In the genomic region with DNA sequence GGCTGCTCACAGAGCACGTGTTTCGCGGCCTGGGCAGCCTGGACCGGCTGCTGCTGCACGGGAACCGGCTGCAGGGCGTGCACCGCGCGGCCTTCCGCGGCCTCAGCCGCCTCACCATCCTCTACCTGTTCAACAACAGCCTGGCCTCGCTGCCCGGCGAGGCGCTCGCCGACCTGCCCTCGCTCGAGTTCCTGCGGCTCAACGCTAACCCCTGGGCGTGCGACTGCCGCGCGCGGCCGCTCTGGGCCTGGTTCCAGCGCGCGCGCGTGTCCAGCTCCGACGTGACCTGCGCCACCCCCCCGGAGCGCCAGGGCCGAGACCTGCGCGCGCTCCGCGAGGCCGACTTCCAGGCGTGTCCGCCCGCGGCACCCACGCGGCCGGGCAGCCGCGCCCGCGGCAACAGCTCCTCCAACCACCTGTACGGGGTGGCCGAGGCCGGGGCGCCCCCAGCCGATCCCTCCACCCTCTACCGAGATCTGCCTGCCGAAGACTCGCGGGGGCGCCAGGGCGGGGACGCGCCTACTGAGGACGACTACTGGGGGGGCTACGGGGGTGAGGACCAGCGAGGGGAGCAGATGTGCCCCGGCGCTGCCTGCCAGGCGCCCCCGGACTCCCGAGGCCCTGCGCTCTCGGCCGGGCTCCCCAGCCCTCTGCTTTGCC, we compare ENCODE assay signal across 6 cellular contexts. TPM values are rescaled to one million over a fixed set of nuclear protein-coding genes. Genes with fewer than 3 reads are reported as not detected.
DNase-seq lines count a peak whose midpoint lies in the region; ATAC-seq and TF ChIP-seq lines count a peak whose summit lies in the region.

No MANE protein-coding gene starts in this region.

- peaks cover 41% of the 10 kb centered on the region for H3K4me1 ChIP-seq in mononuclear cell (ENCODE audit: insufficient read depth, low read length)

- peak; percentile 23 for ATAC-seq in HG03066 (IDR thresholded peaks at IDR 0.05; ENCODE audit: low read depth, unreplicated experiment)
- ATAC-seq in activated naive CD8-positive, alpha-beta T cell treated with anti-CD3 and anti-CD28 coated beads, Interleukin-2, amount 10 ng/mL, durations not matched to agents 7 days and 5 days (ENCODE audit: low read depth), result peak; percentile 6
- no peak for ATAC-seq in GM18858 (IDR thresholded peaks at IDR 0.05; ENCODE audit: unreplicated experiment)

- H3K36me3 Mint-ChIP-seq in activated naive CD8-positive, alpha-beta T cell treated with anti-CD3 and anti-CD28 coated beads, Interleukin-2, amount 10 ng/mL, durations not matched to agents 7 days and 5 days, result no peaks in the 10 kb centered on the region

- no peaks in the 10 kb centered on the region for H3K27me3 ChIP-seq in mononuclear cell (ENCODE audit: insufficient read depth, low read length)

- H3K4me3 Mint-ChIP-seq in activated naive CD8-positive, alpha-beta T cell treated with anti-CD3 and anti-CD28 coated beads, Interleukin-2, amount 10 ng/mL, durations not matched to agents 7 days and 5 days, result peak overlapping the region; percentile 72

- H3K9me3 Mint-ChIP-seq in activated naive CD8-positive, alpha-beta T cell treated with anti-CD3 and anti-CD28 coated beads, Interleukin-2, amount 10 ng/mL, durations not matched to agents 7 days and 5 days, result no peaks in the 10 kb centered on the region

- POLR2A ChIA-PET in activated naive CD8-positive, alpha-beta T cell treated with anti-CD3 and anti-CD28 coated beads, Interleukin-2, amount 10 ng/mL, durations not matched to agents 7 days and 5 days (lab: Charles Lee), result interaction anchor here (0.6 kb wide), 1 partner anchor 38 kb away, joined by 3 read pairs; no protein-coding TSS in a partner anchor

- H3K27ac Mint-ChIP-seq in activated naive CD8-positive, alpha-beta T cell treated with anti-CD3 and anti-CD28 coated beads, Interleukin-2, amount 10 ng/mL, durations not matched to agents 7 days and 5 days, result peak overlapping the region; percentile 76

- peak overlapping the region; percentile 44 for H3K4me3 ChIP-seq in GM12864 (ENCODE audit: low read depth, low read length)
- H3K4me3 ChIP-seq in mononuclear cell (ENCODE audit: low read length), result peak overlapping the region; percentile 32

- DNase-seq in GM12864 (ENCODE audit: low read depth) (no peak), SHP77 (lab: John Stamatoyannopoulos, UW) (no peak)
- peak; percentile 66 for DNase-seq in activated naive CD8-positive, alpha-beta T cell treated with anti-CD3 and anti-CD28 coated beads, Interleukin-2, amount 10 ng/mL, durations not matched to agents 7 days and 5 days

- peaks cover 32% of the 10 kb centered on the region for H3K4me1 Mint-ChIP-seq in activated naive CD8-positive, alpha-beta T cell treated with anti-CD3 and anti-CD28 coated beads, Interleukin-2, amount 10 ng/mL, durations not matched to agents 7 days and 5 days

- H3K27me3 Mint-ChIP-seq in activated naive CD8-positive, alpha-beta T cell treated with anti-CD3 and anti-CD28 coated beads, Interleukin-2, amount 10 ng/mL, durations not matched to agents 7 days and 5 days, result peaks cover 26% of the 10 kb centered on the region

- no peaks in the 10 kb centered on the region for H3K9me3 ChIP-seq in mononuclear cell (ENCODE audit: low read depth, low read length)

- TF ChIP-seq CTCF in GM12864 (IDR thresholded peaks at IDR 0.05; ENCODE audit: low read depth, low read length, missing control alignments), result no peak

RNA-seq across cellular contexts. Expression of a gene that starts 16.0 kb away (rescaled TPM):
- 1 to 10 TPM in 1 of 2 experiments, under 1 TPM in 1; 0.96 to 1.6 TPM for total RNA-seq in activated naive CD8-positive, alpha-beta T cell treated with anti-CD3 and anti-CD28 coated beads, Interleukin-2, amount 10 ng/mL, durations not matched to agents 7 days and 5 days
- 0.10 TPM for total RNA-seq in mononuclear cell

RNA-seq across cellular contexts. Expression of a gene that starts 39.1 kb away (rescaled TPM):
- total RNA-seq in activated naive CD8-positive, alpha-beta T cell treated with anti-CD3 and anti-CD28 coated beads, Interleukin-2, amount 10 ng/mL, durations not matched to agents 7 days and 5 days, result 10 to 100 TPM; 28.2 to 28.8 TPM
- 4.6 TPM for total RNA-seq in mononuclear cell

RNA-seq across cellular contexts. Expression of a gene that starts 49.4 kb away (rescaled TPM):
- total RNA-seq in activated naive CD8-positive, alpha-beta T cell treated with anti-CD3 and anti-CD28 coated beads, Interleukin-2, amount 10 ng/mL, durations not matched to agents 7 days and 5 days, result 10 to 100 TPM; 67.4 to 67.8 TPM
- 41.9 TPM for total RNA-seq in mononuclear cell

RNA-seq across cellular contexts. Expression of a gene that starts 54.2 kb away (rescaled TPM):
- total RNA-seq in activated naive CD8-positive, alpha-beta T cell treated with anti-CD3 and anti-CD28 coated beads, Interleukin-2, amount 10 ng/mL, durations not matched to agents 7 days and 5 days, result 10 to 100 TPM; 44.0 to 48.1 TPM
- 4.8 TPM for total RNA-seq in mononuclear cell
